Comparison of ENCODE assay signal across 1 cellular context in the genomic region with DNA sequence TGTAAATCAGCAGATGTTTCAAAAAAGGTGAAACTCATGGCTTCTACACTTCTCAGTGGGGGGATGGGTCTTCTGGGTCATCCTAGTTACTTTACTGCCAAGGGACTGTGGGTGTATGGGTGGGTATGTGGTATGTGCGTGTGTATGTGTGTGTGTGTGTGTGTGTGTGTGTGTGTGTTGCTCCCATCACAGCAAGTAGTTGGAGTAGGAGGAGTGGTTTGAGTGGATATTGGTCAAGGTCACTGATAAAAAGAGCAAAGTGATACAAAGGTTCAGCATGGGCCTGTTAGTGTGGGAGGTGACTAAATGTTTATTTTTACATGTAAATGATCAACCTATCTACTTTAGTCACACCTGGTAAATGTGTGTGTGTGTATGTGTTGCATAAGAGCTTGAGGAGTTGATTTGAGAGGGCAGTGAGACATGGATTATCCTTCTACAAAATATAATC.
A peak's percentile ranks its signal among the peaks of the same experiment; 100 is the strongest.
TF ChIP-seq lines count a peak whose summit lies in the region.

No MANE protein-coding gene starts in this region.

TF ChIP-seq in HepG2, 621 proteins besides CTCF, POLR2A, EP300 and RAD21 (continued from another document and continues in another):
- TF ChIP-seq, protein P1, sequence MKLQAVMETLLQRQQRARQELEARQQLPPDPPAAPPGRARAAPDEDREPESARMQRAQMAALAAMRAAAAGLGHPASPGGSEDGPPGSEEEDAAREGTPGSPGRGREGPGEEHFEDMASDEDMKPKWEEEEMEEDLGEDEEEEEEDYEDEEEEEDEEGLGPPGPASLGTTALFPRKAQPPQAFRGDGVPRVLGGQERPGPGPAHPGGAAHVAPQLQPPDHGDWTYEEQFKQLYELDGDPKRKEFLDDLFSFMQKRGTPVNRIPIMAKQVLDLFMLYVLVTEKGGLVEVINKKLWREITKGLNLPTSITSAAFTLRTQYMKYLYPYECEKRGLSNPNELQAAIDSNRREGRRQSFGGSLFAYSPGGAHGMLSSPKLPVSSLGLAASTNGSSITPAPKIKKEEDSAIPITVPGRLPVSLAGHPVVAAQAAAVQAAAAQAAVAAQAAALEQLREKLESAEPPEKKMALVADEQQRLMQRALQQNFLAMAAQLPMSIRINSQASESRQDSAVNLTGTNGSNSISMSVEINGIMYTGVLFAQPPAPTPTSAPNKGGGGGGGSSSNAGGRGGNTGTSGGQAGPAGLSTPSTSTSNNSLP (IDR thresholded peaks at IDR 0.05; ENCODE audit: low read depth, low read length), result peak; percentile 90
- TF ChIP-seq ARHGAP35 (CRISPR knock-in tag; IDR thresholded peaks at IDR 0.05; ENCODE audit: borderline replicate concordance), result no peak
- TF ChIP-seq, protein P2, sequence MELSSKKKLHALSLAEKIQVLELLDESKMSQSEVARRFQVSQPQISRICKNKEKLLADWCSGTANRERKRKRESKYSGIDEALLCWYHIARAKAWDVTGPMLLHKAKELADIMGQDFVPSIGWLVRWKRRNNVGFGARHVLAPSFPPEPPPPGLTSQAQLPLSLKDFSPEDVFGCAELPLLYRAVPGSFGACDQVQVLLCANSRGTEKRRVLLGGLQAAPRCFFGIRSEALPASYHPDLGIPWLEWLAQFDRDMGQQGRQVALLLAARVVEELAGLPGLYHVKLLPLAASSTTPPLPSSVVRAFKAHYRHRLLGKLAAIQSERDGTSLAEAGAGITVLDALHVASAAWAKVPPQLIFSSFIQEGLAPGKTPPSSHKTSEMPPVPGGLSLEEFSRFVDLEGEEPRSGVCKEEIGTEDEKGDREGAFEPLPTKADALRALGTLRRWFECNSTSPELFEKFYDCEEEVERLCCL (CRISPR knock-in tag; IDR thresholded peaks at IDR 0.05; ENCODE audit: borderline replicate concordance), result no peak
- no peak for TF ChIP-seq ZFP36L1 (CRISPR knock-in tag; IDR thresholded peaks at IDR 0.05)
- no peak for TF ChIP-seq ZMAT3 (CRISPR knock-in tag; conservative IDR thresholded peaks at IDR 0.05)
- TF ChIP-seq, protein P3, sequence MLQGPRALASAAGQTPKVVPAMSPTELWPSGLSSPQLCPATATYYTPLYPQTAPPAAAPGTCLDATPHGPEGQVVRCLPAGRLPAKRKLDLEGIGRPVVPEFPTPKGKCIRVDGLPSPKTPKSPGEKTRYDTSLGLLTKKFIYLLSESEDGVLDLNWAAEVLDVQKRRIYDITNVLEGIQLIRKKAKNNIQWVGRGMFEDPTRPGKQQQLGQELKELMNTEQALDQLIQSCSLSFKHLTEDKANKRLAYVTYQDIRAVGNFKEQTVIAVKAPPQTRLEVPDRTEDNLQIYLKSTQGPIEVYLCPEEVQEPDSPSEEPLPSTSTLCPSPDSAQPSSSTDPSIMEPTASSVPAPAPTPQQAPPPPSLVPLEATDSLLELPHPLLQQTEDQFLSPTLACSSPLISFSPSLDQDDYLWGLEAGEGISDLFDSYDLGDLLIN (CRISPR knock-in tag; IDR thresholded peaks at IDR 0.05; ENCODE audit: borderline replicate concordance), result no peak
- no peak for TF ChIP-seq ZNF10 (CRISPR knock-in tag; IDR thresholded peaks at IDR 0.05; ENCODE audit: borderline replicate concordance, low read depth)
- no peak for TF ChIP-seq SNAPC2 (CRISPR knock-in tag; IDR thresholded peaks at IDR 0.05)
- no peak for TF ChIP-seq ZNF598 (CRISPR knock-in tag; IDR thresholded peaks at IDR 0.05; ENCODE audit: borderline replicate concordance)
- TF ChIP-seq HOXA9 (CRISPR knock-in tag; IDR thresholded peaks at IDR 0.05; ENCODE audit: borderline replicate concordance), result no peak
- TF ChIP-seq, protein P4, sequence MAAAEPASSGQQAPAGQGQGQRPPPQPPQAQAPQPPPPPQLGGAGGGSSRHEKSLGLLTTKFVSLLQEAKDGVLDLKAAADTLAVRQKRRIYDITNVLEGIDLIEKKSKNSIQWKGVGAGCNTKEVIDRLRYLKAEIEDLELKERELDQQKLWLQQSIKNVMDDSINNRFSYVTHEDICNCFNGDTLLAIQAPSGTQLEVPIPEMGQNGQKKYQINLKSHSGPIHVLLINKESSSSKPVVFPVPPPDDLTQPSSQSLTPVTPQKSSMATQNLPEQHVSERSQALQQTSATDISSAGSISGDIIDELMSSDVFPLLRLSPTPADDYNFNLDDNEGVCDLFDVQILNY (CRISPR knock-in tag; conservative IDR thresholded peaks at IDR 0.05), result no peak
- TF ChIP-seq, protein P5, sequence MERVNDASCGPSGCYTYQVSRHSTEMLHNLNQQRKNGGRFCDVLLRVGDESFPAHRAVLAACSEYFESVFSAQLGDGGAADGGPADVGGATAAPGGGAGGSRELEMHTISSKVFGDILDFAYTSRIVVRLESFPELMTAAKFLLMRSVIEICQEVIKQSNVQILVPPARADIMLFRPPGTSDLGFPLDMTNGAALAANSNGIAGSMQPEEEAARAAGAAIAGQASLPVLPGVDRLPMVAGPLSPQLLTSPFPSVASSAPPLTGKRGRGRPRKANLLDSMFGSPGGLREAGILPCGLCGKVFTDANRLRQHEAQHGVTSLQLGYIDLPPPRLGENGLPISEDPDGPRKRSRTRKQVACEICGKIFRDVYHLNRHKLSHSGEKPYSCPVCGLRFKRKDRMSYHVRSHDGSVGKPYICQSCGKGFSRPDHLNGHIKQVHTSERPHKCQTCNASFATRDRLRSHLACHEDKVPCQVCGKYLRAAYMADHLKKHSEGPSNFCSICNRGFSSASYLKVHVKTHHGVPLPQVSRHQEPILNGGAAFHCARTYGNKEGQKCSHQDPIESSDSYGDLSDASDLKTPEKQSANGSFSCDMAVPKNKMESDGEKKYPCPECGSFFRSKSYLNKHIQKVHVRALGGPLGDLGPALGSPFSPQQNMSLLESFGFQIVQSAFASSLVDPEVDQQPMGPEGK (CRISPR knock-in tag; IDR thresholded peaks at IDR 0.05), result no peak; the same call in 1 of the 2 replicates
- TF ChIP-seq, protein P6, sequence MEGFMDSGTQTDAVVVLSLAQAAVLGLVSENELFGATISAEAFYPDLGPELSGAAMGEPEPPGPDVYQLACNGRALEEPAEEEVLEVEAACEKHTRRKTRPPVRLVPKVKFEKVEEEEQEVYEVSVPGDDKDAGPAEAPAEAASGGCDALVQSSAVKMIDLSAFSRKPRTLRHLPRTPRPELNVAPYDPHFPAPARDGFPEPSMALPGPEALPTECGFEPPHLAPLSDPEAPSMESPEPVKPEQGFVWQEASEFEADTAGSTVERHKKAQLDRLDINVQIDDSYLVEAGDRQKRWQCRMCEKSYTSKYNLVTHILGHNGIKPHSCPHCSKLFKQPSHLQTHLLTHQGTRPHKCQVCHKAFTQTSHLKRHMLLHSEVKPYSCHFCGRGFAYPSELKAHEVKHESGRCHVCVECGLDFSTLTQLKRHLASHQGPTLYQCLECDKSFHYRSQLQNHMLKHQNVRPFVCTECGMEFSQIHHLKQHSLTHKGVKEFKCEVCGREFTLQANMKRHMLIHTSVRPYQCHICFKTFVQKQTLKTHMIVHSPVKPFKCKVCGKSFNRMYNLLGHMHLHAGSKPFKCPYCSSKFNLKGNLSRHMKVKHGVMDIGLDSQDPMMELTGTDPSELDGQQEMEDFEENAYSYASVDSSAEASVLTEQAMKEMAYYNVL (CRISPR knock-in tag; IDR thresholded peaks at IDR 0.05; ENCODE audit: borderline replicate concordance), result peak; percentile 76; the same call in 1 of the 2 replicates
- no peak for TF ChIP-seq MTF2 (CRISPR knock-in tag; IDR thresholded peaks at IDR 0.05; ENCODE audit: borderline replicate concordance)
- TF ChIP-seq TMF1 (CRISPR knock-in tag; IDR thresholded peaks at IDR 0.05; ENCODE audit: low read depth), result no peak
- no peak for TF ChIP-seq SIN3B (IDR thresholded peaks at IDR 0.05; ENCODE audit: low read length)
- TF ChIP-seq NFIC (IDR thresholded peaks at IDR 0.05; ENCODE audit: low read length), result peak; percentile 34; the same call in 1 of the 2 replicates
- peak; percentile 32; the same call in 1 of the 2 replicates for TF ChIP-seq PPARG (CRISPR knock-in tag; conservative IDR thresholded peaks at IDR 0.05)
- no peak for TF ChIP-seq ZNF160 (CRISPR knock-in tag; IDR thresholded peaks at IDR 0.05)
- no peak for TF ChIP-seq TEAD2 (CRISPR knock-in tag; IDR thresholded peaks at IDR 0.05)
- TF ChIP-seq, protein P7, sequence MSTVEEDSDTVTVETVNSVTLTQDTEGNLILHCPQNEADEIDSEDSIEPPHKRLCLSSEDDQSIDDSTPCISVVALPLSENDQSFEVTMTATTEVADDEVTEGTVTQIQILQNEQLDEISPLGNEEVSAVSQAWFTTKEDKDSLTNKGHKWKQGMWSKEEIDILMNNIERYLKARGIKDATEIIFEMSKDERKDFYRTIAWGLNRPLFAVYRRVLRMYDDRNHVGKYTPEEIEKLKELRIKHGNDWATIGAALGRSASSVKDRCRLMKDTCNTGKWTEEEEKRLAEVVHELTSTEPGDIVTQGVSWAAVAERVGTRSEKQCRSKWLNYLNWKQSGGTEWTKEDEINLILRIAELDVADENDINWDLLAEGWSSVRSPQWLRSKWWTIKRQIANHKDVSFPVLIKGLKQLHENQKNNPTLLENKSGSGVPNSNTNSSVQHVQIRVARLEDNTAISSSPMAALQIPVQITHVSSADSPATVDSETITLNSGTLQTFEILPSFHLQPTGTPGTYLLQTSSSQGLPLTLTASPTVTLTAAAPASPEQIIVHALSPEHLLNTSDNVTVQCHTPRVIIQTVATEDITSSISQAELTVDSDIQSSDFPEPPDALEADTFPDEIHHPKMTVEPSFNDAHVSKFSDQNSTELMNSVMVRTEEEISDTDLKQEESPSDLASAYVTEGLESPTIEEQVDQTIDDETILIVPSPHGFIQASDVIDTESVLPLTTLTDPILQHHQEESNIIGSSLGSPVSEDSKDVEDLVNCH (CRISPR knock-in tag; IDR thresholded peaks at IDR 0.05), result no peak
- TF ChIP-seq ZNF737 (CRISPR knock-in tag; IDR thresholded peaks at IDR 0.05; ENCODE audit: borderline replicate concordance), result no peak
- TF ChIP-seq, protein P8, sequence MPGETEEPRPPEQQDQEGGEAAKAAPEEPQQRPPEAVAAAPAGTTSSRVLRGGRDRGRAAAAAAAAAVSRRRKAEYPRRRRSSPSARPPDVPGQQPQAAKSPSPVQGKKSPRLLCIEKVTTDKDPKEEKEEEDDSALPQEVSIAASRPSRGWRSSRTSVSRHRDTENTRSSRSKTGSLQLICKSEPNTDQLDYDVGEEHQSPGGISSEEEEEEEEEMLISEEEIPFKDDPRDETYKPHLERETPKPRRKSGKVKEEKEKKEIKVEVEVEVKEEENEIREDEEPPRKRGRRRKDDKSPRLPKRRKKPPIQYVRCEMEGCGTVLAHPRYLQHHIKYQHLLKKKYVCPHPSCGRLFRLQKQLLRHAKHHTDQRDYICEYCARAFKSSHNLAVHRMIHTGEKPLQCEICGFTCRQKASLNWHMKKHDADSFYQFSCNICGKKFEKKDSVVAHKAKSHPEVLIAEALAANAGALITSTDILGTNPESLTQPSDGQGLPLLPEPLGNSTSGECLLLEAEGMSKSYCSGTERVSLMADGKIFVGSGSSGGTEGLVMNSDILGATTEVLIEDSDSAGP (CRISPR knock-in tag; IDR thresholded peaks at IDR 0.05; ENCODE audit: borderline replicate concordance), result no peak
- TF ChIP-seq DPF2 (CRISPR knock-in tag; IDR thresholded peaks at IDR 0.05; ENCODE audit: borderline replicate concordance, low read depth), result peak; percentile 40; the same call in 1 of the 2 replicates
- no peak for TF ChIP-seq KDM4B (CRISPR knock-in tag; IDR thresholded peaks at IDR 0.05)
- no peak for TF ChIP-seq HIVEP1 (CRISPR knock-in tag; IDR thresholded peaks at IDR 0.05)
- no peak for TF ChIP-seq ZNF136 (CRISPR knock-in tag; IDR thresholded peaks at IDR 0.05; ENCODE audit: low read depth)
- TF ChIP-seq HOXA3 (CRISPR knock-in tag; IDR thresholded peaks at IDR 0.05), result peak; percentile 50; the same call in 1 of the 2 replicates
- no peak for TF ChIP-seq FOSL1 (CRISPR knock-in tag; IDR thresholded peaks at IDR 0.05; ENCODE audit: borderline replicate concordance)
- no peak for TF ChIP-seq HOXD1 (CRISPR knock-in tag; IDR thresholded peaks at IDR 0.05)
- TF ChIP-seq MEIS2 (CRISPR knock-in tag; IDR thresholded peaks at IDR 0.05), result no peak
- TF ChIP-seq ZMYM4 (CRISPR knock-in tag; IDR thresholded peaks at IDR 0.05), result peak; percentile 70
- peak; percentile 46; the same call in 1 of the 2 replicates for TF ChIP-seq ZNF816 (CRISPR knock-in tag; IDR thresholded peaks at IDR 0.05; ENCODE audit: borderline replicate concordance)
- peak; percentile 19 for TF ChIP-seq XRCC5 (optimal IDR thresholded peaks at IDR 0.05; ENCODE audit: low read length)
- TF ChIP-seq ZNF441 (CRISPR knock-in tag; IDR thresholded peaks at IDR 0.05; ENCODE audit: borderline replicate concordance), result no peak
- peak; percentile 58; the same call in 1 of the 2 replicates for TF ChIP-seq HDAC2 (CRISPR knock-in tag; IDR thresholded peaks at IDR 0.05)
- no peak for TF ChIP-seq SOX13 (IDR thresholded peaks at IDR 0.05)
- peak in 1 of 2 experiments; percentile 44; a peak in 1 of 4 replicates for TF ChIP-seq SOX13 (CRISPR knock-in tag; conservative IDR thresholded peaks at IDR 0.05 in 1 of 2, IDR thresholded peaks at IDR 0.05 in 1 of 2)
- TF ChIP-seq SCMH1 (CRISPR knock-in tag; IDR thresholded peaks at IDR 0.05; ENCODE audit: borderline replicate concordance), result no peak
- no peak for TF ChIP-seq ZBTB7B (CRISPR knock-in tag; IDR thresholded peaks at IDR 0.05)
- no peak for TF ChIP-seq ZNF274 (CRISPR knock-in tag; IDR thresholded peaks at IDR 0.05)
- TF ChIP-seq TP53 (CRISPR knock-in tag; conservative IDR thresholded peaks at IDR 0.05), result no peak
- TF ChIP-seq ZNF776 (CRISPR knock-in tag; IDR thresholded peaks at IDR 0.05), result no peak
- TF ChIP-seq, protein P9, sequence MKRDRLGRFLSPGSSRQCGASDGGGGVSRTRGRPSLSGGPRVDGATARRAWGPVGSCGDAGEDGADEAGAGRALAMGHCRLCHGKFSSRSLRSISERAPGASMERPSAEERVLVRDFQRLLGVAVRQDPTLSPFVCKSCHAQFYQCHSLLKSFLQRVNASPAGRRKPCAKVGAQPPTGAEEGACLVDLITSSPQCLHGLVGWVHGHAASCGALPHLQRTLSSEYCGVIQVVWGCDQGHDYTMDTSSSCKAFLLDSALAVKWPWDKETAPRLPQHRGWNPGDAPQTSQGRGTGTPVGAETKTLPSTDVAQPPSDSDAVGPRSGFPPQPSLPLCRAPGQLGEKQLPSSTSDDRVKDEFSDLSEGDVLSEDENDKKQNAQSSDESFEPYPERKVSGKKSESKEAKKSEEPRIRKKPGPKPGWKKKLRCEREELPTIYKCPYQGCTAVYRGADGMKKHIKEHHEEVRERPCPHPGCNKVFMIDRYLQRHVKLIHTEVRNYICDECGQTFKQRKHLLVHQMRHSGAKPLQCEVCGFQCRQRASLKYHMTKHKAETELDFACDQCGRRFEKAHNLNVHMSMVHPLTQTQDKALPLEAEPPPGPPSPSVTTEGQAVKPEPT (CRISPR knock-in tag; IDR thresholded peaks at IDR 0.05; ENCODE audit: low read depth), result no peak
- TF ChIP-seq, protein P10, sequence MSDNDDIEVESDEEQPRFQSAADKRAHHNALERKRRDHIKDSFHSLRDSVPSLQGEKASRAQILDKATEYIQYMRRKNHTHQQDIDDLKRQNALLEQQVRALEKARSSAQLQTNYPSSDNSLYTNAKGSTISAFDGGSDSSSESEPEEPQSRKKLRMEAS (IDR thresholded peaks at IDR 0.05), result peak; percentile 11; the same call in 1 of the 2 replicates
- TF ChIP-seq ZFY (CRISPR knock-in tag; IDR thresholded peaks at IDR 0.05), result no peak
- TF ChIP-seq CCAR2 (optimal IDR thresholded peaks at IDR 0.05; ENCODE audit: low read depth, low read length), result no peak
